ENCODE assay signal across 9 cellular contexts in genomic region chr19:47032171-47032811, GRCh38. TPM values are rescaled to one million over a fixed set of nuclear protein-coding genes. Genes with fewer than 3 reads are reported as not detected.
DNase-seq lines count a peak whose midpoint lies in the region; ATAC-seq, FAIRE-seq and TF ChIP-seq lines count a peak whose summit lies in the region.
"Had no signal": no experiment of that assay in that cellular context is flagged by ENCODE, and none has a peak within 500 bp of the region (broad histone marks: within the 10 kb centered on the region; RNA-seq: fewer than 3 reads in every experiment).

No MANE protein-coding gene starts in this region.

- peak; percentile 23 for DNase-seq in NCI-H1092 treated with DMSO at 0.1 percent for 48 hours (lab: John Stamatoyannopoulos, UW)
- DNase-seq in NCI-H1092 (lab: John Stamatoyannopoulos, UW) = no peak
- DNase-seq in NCI-H2227 treated with DMSO at 0.1 percent for 48 hours (lab: John Stamatoyannopoulos, UW) = peak; percentile 5
- DNase-seq in activated CD8-positive, alpha-beta memory T cell treated with anti-CD3 and anti-CD28 coated beads for 48 hours (ENCODE audit: low read depth in 2 of 3, low spot score in 2 of 3) = peak in 2 of 3 experiments; percentile 23 to 30
- no peak for DNase-seq in esophagus muscularis mucosa (ENCODE audit: extremely low spot score)
- peak in 5 of 6 donors; percentile 48 to 84 (median 68) for DNase-seq in pancreas
- DNase-seq in vagina (ENCODE audit: extremely low spot score in 2 of 2) = no peak
- no peak for DNase-seq in mesenteric fat pad (ENCODE audit: low spot score)

- ATAC-seq in pancreas = peak in 3 of 4 donors; percentile 50 to 55 (median 52)

- no peaks in the 10 kb centered on the region for H3K9me3 ChIP-seq in esophagus muscularis mucosa
- H3K9me3 ChIP-seq in pancreas = no peaks in the 10 kb centered on the region
- H3K9me3 ChIP-seq in vagina = no peaks in the 10 kb centered on the region
- H3K9me3 ChIP-seq: BLaER1 had no signal

- TF ChIP-seq POLR2A in esophagus muscularis mucosa (IDR thresholded peaks at IDR 0.05; ENCODE audit: low read depth) (no peak), vagina (IDR thresholded peaks at IDR 0.05) (no peak)

- TF ChIP-seq CTCF in esophagus muscularis mucosa (IDR thresholded peaks at IDR 0.05) = peak; percentile 58 to 89 (median 61)
- TF ChIP-seq CTCF in pancreas (IDR thresholded peaks at IDR 0.05) = peak; percentile 53 to 73 (median 66)
- TF ChIP-seq CTCF in vagina (IDR thresholded peaks at IDR 0.05) = peak; percentile 37 to 64 (median 60)

- H3K4me1 ChIP-seq in esophagus muscularis mucosa (peaks cover 7 to 16% (median 15%) of the 10 kb centered on the region in 4 donors), pancreas (peaks cover 0 to 7% (median 7%) of the 10 kb centered on the region in 3 donors), vagina (peaks cover 17% of the 10 kb centered on the region)

- no peak for TF ChIP-seq EP300 in esophagus muscularis mucosa (IDR thresholded peaks at IDR 0.05)

- no peak for FAIRE-seq in pancreas (lab: Jason Lieb, UNC)

- H3K4me3 ChIP-seq in esophagus muscularis mucosa (no peak overlapping the region), pancreas (no peak overlapping the region), vagina (no peak overlapping the region)
- H3K4me3 ChIP-seq: BLaER1 had no signal

- no peaks in the 10 kb centered on the region for H3K36me3 ChIP-seq in esophagus muscularis mucosa
- no peaks in the 10 kb centered on the region for H3K36me3 ChIP-seq in pancreas
- no peaks in the 10 kb centered on the region for H3K36me3 ChIP-seq in vagina
- H3K36me3 ChIP-seq: BLaER1 had no signal

- H3K27ac ChIP-seq in esophagus muscularis mucosa (replicated peaks in 1 of 4) = no peak overlapping the region
- no peak overlapping the region for H3K27ac ChIP-seq in pancreas
- H3K27ac ChIP-seq in vagina = no peak overlapping the region
- H3K27ac ChIP-seq: BLaER1 had no signal

- 26% methylated on average over 10 of the region's 17 CpGs for WGBS in esophagus muscularis mucosa
- WGBS in pancreas, 2 donors = 10 to 13% methylated on average over 16 to 17 of the region's 17 CpGs

- H3K27me3 ChIP-seq in esophagus muscularis mucosa (peaks cover 0 to 70% (median 16%) of the 10 kb centered on the region in 4 donors), pancreas (no peaks in the 10 kb centered on the region), vagina (no peaks in the 10 kb centered on the region)

- intact Hi-C loops in esophagus muscularis mucosa (cut with DNase I) = no loop called here
- intact Hi-C loops in pancreas (cut with DNase I) = no loop called here
- intact Hi-C loops in vagina (cut with DNase I) = loop anchor here (5.0 kb wide), 1 partner anchor 1840 kb away; the partner anchor contains the start of gene PPP1R15A

RNA-seq across cellular contexts. Expression of gene NPAS1, which starts 12.7 kb away (rescaled TPM):
- under 1 TPM in 1 of 4 donors, not detected in 3; 0.34 TPM for total RNA-seq in esophagus muscularis mucosa
- total RNA-seq in pancreas = under 1 TPM; 0.12 to 0.42 (median 0.23) TPM
- polyA plus RNA-seq in pancreas = under 1 TPM; 0.46 to 0.49 TPM
- 0.49 TPM for total RNA-seq in vagina
- not detected for total RNA-seq in mesenteric fat pad

RNA-seq across cellular contexts. Expression of gene TMEM160, which starts 16.1 kb away (rescaled TPM):
- 10 to 100 TPM; 34.8 to 46.7 (median 41.6) TPM for total RNA-seq in esophagus muscularis mucosa
- 10 to 100 TPM; 11.9 to 17.8 (median 13.6) TPM for total RNA-seq in pancreas
- polyA plus RNA-seq in pancreas = 1 to 10 TPM; 3.4 to 6.0 TPM
- 36.3 TPM for total RNA-seq in vagina
- 23.7 TPM for total RNA-seq in mesenteric fat pad

Comparison
In these comparisons a context has a peak if more than half of its experiments do, and no peak if none do; other contexts are left out.
1. DNase-seq: peak in NCI-H1092 treated with DMSO at 0.1 percent for 48 hours (single experiment), NCI-H2227 treated with DMSO at 0.1 percent for 48 hours (single experiment), activated CD8-positive, alpha-beta memory T cell treated with anti-CD3 and anti-CD28 coated beads for 48 hours (2 of 3) and pancreas (5 of 6); none in NCI-H1092 (single experiment), esophagus muscularis mucosa (single experiment), vagina (0 of 2) and mesenteric fat pad (single experiment).
2. Peak in every context shown above with its lines, with median percentiles within 50 percentile points of each other: CTCF ChIP-seq.